In the genomic region with DNA sequence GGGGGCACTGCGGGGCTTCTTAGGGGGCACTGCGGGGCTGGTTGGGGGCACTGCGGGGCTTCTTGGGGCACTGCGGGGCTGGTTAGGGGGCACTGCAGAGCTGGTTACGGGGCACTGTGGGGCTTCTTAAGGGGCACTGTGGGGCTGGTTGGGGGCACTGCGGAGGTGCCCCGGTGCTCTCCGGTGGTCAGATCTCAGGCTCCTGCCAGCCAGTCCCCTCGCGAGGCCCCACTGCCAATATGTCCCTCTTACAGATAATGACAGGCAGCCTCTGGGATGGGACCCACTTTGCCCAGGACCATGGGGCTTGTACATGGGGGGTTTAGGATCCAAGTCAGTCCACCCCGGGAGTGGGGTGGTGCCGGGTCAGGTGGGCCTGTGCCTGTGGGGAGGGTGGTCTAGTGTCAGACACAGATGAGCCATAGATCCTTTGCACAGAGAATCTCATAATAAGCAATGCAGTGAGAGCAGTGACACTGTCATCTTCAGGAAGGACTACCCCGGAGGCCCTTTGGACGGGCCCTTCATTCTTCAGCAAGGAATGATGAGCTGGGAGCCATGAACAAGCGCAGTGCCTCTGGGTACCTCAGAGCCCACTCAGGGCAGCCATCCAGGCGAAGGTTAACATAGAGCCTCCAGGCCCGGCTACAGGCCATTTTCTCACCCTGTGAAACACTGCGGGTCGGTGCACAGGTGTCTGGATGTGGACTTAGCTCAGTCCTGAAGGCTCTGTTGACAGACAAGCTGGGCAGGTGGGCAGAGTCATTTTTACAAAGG, we compare ENCODE assay signal across 14 cellular contexts.
"Had no signal": no experiment of that assay in that cellular context is flagged by ENCODE, and none has a peak within 500 bp of the region (broad histone marks: within the 10 kb centered on the region; RNA-seq: fewer than 3 reads in every experiment).

No MANE protein-coding gene starts in this region.

- H3K4me3 ChIP-seq: tibial artery, uterus had no signal

- H3K27ac ChIP-seq: brain microvascular endothelial cell, neutrophil had no signal

- H3K27me3 Mint-ChIP-seq: activated naive CD8-positive, alpha-beta T cell; central memory CD8-positive, alpha-beta T cell had no signal

- H3K27ac Mint-ChIP-seq: activated naive CD8-positive, alpha-beta T cell; natural killer cell had no signal

- H3K4me1 Mint-ChIP-seq: central memory CD8-positive, alpha-beta T cell; natural killer cell had no signal

- H3K4me3 Mint-ChIP-seq: activated naive CD8-positive, alpha-beta T cell; central memory CD8-positive, alpha-beta T cell; natural killer cell had no signal

- H3K27me3 ChIP-seq: brain microvascular endothelial cell, neutrophil, tibial artery, uterus had no signal

- H3K9me3 Mint-ChIP-seq: central memory CD8-positive, alpha-beta T cell; natural killer cell had no signal

- H3K36me3 Mint-ChIP-seq: activated naive CD8-positive, alpha-beta T cell; natural killer cell had no signal

- ATAC-seq: natural killer cell; stimulated activated naive CD8-positive, alpha-beta T cell treated with anti-CD3 and anti-CD28 coated beads, Interleukin-15, Interleukin-2, amounts not matched to agents 100 U/mL and 50 U/mL, for 24 hours had no signal

- H3K9me3 ChIP-seq: neutrophil, tibial artery, uterus had no signal

- DNase-seq: activated CD4-positive, alpha-beta T cell treated with anti-CD3 and anti-CD28 coated beads, Interleukin-2, amount 50 U/mL, for 4 hours; activated CD4-positive, CD25-positive, alpha-beta regulatory T cell treated with anti-CD3 and anti-CD28 coated beads, Interleukin-2, amount 50 U/mL, for 72 hours; activated gamma-delta T cell; brain microvascular endothelial cell; mesendoderm; natural killer cell; stimulated activated naive CD8-positive, alpha-beta T cell treated with anti-CD3 and anti-CD28 coated beads, Interleukin-15, Interleukin-2, amounts not matched to agents 100 U/mL and 50 U/mL, for 24 hours; substantia nigra; T1000; uterus had no signal

- H3K36me3 ChIP-seq: neutrophil, tibial artery, uterus had no signal
